Comparison of ENCODE assay signal across 1 cellular context in genomic region chr11:121931748-121932352, GRCh38.
TF ChIP-seq lines count a peak whose summit lies in the region.

No MANE protein-coding gene starts in this region.

TF ChIP-seq in HepG2, 621 proteins besides CTCF, POLR2A, EP300 and RAD21 (continued from another document and continues in another):
- TF ChIP-seq ATF2 (CRISPR knock-in tag; IDR thresholded peaks at IDR 0.05) = peak; percentile 82
- no peak for TF ChIP-seq PBX2 (CRISPR knock-in tag; IDR thresholded peaks at IDR 0.05)
- TF ChIP-seq U2AF1 (optimal IDR thresholded peaks at IDR 0.05; ENCODE audit: low read depth, low read length) = no peak
- TF ChIP-seq HINFP (CRISPR knock-in tag; IDR thresholded peaks at IDR 0.05; ENCODE audit: low read depth) = no peak
- TF ChIP-seq TMF1 (CRISPR knock-in tag; IDR thresholded peaks at IDR 0.05; ENCODE audit: low read depth) = no peak
- no peak for TF ChIP-seq ZNF850 (CRISPR knock-in tag; conservative IDR thresholded peaks at IDR 0.05)
- TF ChIP-seq ZNF326 (CRISPR knock-in tag; IDR thresholded peaks at IDR 0.05; ENCODE audit: borderline replicate concordance) = no peak
- no peak for TF ChIP-seq MTF2 (CRISPR knock-in tag; IDR thresholded peaks at IDR 0.05; ENCODE audit: borderline replicate concordance)
- TF ChIP-seq ESRRA (CRISPR knock-in tag; IDR thresholded peaks at IDR 0.05; ENCODE audit: low read depth) = peak; percentile 83
- TF ChIP-seq BCL3 (CRISPR knock-in tag; IDR thresholded peaks at IDR 0.05) = no peak
- TF ChIP-seq TCF7L2 (IDR thresholded peaks at IDR 0.05; ENCODE audit: low read depth, low read length) = no peak
- peak; percentile 74; the same call in 1 of the 2 replicates for TF ChIP-seq CBFB (CRISPR knock-in tag; IDR thresholded peaks at IDR 0.05)
- no peak for TF ChIP-seq ZZZ3 (CRISPR knock-in tag; IDR thresholded peaks at IDR 0.05; ENCODE audit: borderline replicate concordance)
- TF ChIP-seq SOX6 (IDR thresholded peaks at IDR 0.05) = no peak
- peak; percentile 94 for TF ChIP-seq SOX6 (CRISPR knock-in tag; IDR thresholded peaks at IDR 0.05)
- TF ChIP-seq NR1H2 (CRISPR knock-in tag; IDR thresholded peaks at IDR 0.05; ENCODE audit: borderline replicate concordance, low read depth) = no peak
- TF ChIP-seq AHR (CRISPR knock-in tag; IDR thresholded peaks at IDR 0.05) = no peak; the same call in 1 of the 2 replicates
- TF ChIP-seq MED13 (CRISPR knock-in tag; IDR thresholded peaks at IDR 0.05) = 0 out of 2 replicates have a peak, but pooled peaks have one; percentile 38
- TF ChIP-seq TARDBP (CRISPR knock-in tag; IDR thresholded peaks at IDR 0.05) = peak; percentile 97
- TF ChIP-seq ZFP91 (CRISPR knock-in tag; IDR thresholded peaks at IDR 0.05; ENCODE audit: borderline replicate concordance) = no peak
- TF ChIP-seq PTBP1 (IDR thresholded peaks at IDR 0.05; ENCODE audit: low read depth, low read length, poor library complexity, severe bottlenecking) = no peak
- no peak for TF ChIP-seq ZNF737 (CRISPR knock-in tag; IDR thresholded peaks at IDR 0.05; ENCODE audit: borderline replicate concordance)
- TF ChIP-seq RFX1 (IDR thresholded peaks at IDR 0.05) = no peak
- TF ChIP-seq CREB1 (IDR thresholded peaks at IDR 0.05) = no peak
- peak; percentile 55 for TF ChIP-seq CREB1 (CRISPR knock-in tag; IDR thresholded peaks at IDR 0.05)
- no peak for TF ChIP-seq MXD4 (CRISPR knock-in tag; IDR thresholded peaks at IDR 0.05)
- TF ChIP-seq ELK4 (CRISPR knock-in tag; IDR thresholded peaks at IDR 0.05; ENCODE audit: borderline replicate concordance) = no peak
- peak; percentile 68 for TF ChIP-seq ZFP1 (CRISPR knock-in tag; IDR thresholded peaks at IDR 0.05)
- no peak for TF ChIP-seq CHCHD3 (CRISPR knock-in tag; IDR thresholded peaks at IDR 0.05)
- TF ChIP-seq THAP9 (CRISPR knock-in tag; IDR thresholded peaks at IDR 0.05; ENCODE audit: borderline replicate concordance) = no peak
- TF ChIP-seq TCF7 (IDR thresholded peaks at IDR 0.05; ENCODE audit: low read depth) = peak; percentile 92
- TF ChIP-seq ZNF891 (CRISPR knock-in tag; IDR thresholded peaks at IDR 0.05) = no peak
- no peak for TF ChIP-seq TERF1 (CRISPR knock-in tag; IDR thresholded peaks at IDR 0.05)
- peak; percentile 84 for TF ChIP-seq RERE (CRISPR knock-in tag; IDR thresholded peaks at IDR 0.05; ENCODE audit: low read depth)
- TF ChIP-seq LBX2 (CRISPR knock-in tag; IDR thresholded peaks at IDR 0.05; ENCODE audit: borderline replicate concordance) = no peak
- TF ChIP-seq MBD4 (IDR thresholded peaks at IDR 0.05; ENCODE audit: borderline replicate concordance, low read length) = peak; percentile 81; the same call in 1 of the 2 replicates
- peak; percentile 93 for TF ChIP-seq HDAC1 (CRISPR knock-in tag; IDR thresholded peaks at IDR 0.05)
- TF ChIP-seq NBN (conservative IDR thresholded peaks at IDR 0.05) = no peak
- TF ChIP-seq ZMYM3 (CRISPR knock-in tag; IDR thresholded peaks at IDR 0.05) = peak; percentile 55; the same call in 1 of the 2 replicates
- TF ChIP-seq ZNF776 (CRISPR knock-in tag; IDR thresholded peaks at IDR 0.05) = no peak
- no peak for TF ChIP-seq ZNF224 (CRISPR knock-in tag; IDR thresholded peaks at IDR 0.05)
- peak; percentile 64; the same call in 1 of the 2 replicates for TF ChIP-seq JUN (CRISPR knock-in tag; IDR thresholded peaks at IDR 0.05)
- peak; percentile 75; the same call in 1 of the 2 replicates for TF ChIP-seq RFXAP (CRISPR knock-in tag; IDR thresholded peaks at IDR 0.05; ENCODE audit: borderline replicate concordance)
- TF ChIP-seq ZNF883 (CRISPR knock-in tag; IDR thresholded peaks at IDR 0.05; ENCODE audit: not compliant biosample characterization) = no peak
- TF ChIP-seq NFE2 (CRISPR knock-in tag; IDR thresholded peaks at IDR 0.05) = no peak
- no peak for TF ChIP-seq ZNF615 (CRISPR knock-in tag; IDR thresholded peaks at IDR 0.05; ENCODE audit: borderline replicate concordance)
- TF ChIP-seq DDIT3 (CRISPR knock-in tag; IDR thresholded peaks at IDR 0.05) = no peak
- TF ChIP-seq ZFP82 (CRISPR knock-in tag; IDR thresholded peaks at IDR 0.05; ENCODE audit: borderline replicate concordance) = no peak
